ENCODE assay signal across 9 cellular contexts in genomic region chr4:120517966-120518365, GRCh38.
DNase-seq lines count a peak whose midpoint lies in the region; ATAC-seq, FAIRE-seq and TF ChIP-seq lines count a peak whose summit lies in the region.
"Had no signal": no experiment of that assay in that cellular context is flagged by ENCODE, and none has a peak within 500 bp of the region (broad histone marks: within the 10 kb centered on the region; RNA-seq: fewer than 3 reads in every experiment).

No MANE protein-coding gene starts in this region.

- H3K9ac ChIP-seq in astrocyte (ENCODE audit: low read length), result no peak overlapping the region

- H3K27ac Mint-ChIP-seq in astrocyte (ENCODE audit: unreplicated experiment), result no peak overlapping the region

- DNase-seq in AG04449 (ENCODE audit: low read depth, low spot score) (peak; percentile 10), astrocyte (ENCODE audit: low read depth) (peak; percentile 65), left lung (no peak), T-helper 2 cell (no peak), frontal cortex (ENCODE audit: low spot score in 2 of 2) (no peak)

- H3K27me3 ChIP-seq in astrocyte (ENCODE audit: insufficient read depth, low read length) (no peaks in the 10 kb centered on the region), left lung (no peaks in the 10 kb centered on the region)

- H3K9me3 ChIP-seq in astrocyte (ENCODE audit: insufficient read depth, low read depth, low read length) (no peaks in the 10 kb centered on the region), left lung (peaks cover 0 to 12% of the 10 kb centered on the region in 2 donors)

- H2AFZ ChIP-seq in astrocyte (ENCODE audit: low read depth, low read length), result peak overlapping the region; percentile 26

- H3K4me3 Mint-ChIP-seq in astrocyte (ENCODE audit: unreplicated experiment), result no peak overlapping the region

- intact Hi-C loops in left lung (cut with DNase I), result no loop called here

- CTCF ChIA-PET in AG04449 (lab: Yijun Ruan, JAX), result no interaction called here

- TF ChIP-seq CTCF in AG04449 (IDR thresholded peaks at IDR 0.05; ENCODE audit: insufficient read depth, low read length, missing control alignments) (no peak), astrocyte (IDR thresholded peaks at IDR 0.05; ENCODE audit: insufficient read depth, low read depth, low read length) (no peak), left lung (IDR thresholded peaks at IDR 0.05) (no peak)

- POLR2A ChIA-PET in AG04449 (lab: Yijun Ruan, JAX), result no interaction called here

- no peaks in the 10 kb centered on the region for H3K79me2 ChIP-seq in astrocyte (ENCODE audit: insufficient read depth, low read length)

- no peak overlapping the region for H3K4me3 ChIP-seq in AG04449 (ENCODE audit: low read depth, low read length)
- no peak overlapping the region for H3K4me3 ChIP-seq in astrocyte (ENCODE audit: insufficient read depth, low read depth, low read length)
- H3K4me3 ChIP-seq in left lung, result no peak overlapping the region

- no peak overlapping the region for H3K27ac ChIP-seq in astrocyte (ENCODE audit: low read depth, low read length)
- no peak overlapping the region for H3K27ac ChIP-seq in left lung

- H3K4me1 ChIP-seq in astrocyte (ENCODE audit: insufficient read depth, low read length), result no peaks in the 10 kb centered on the region
- no peaks in the 10 kb centered on the region for H3K4me1 ChIP-seq in left lung

- H3K9me3 Mint-ChIP-seq in astrocyte (ENCODE audit: unreplicated experiment), result peaks cover 2% of the 10 kb centered on the region

- FAIRE-seq in astrocyte (lab: Jason Lieb, UNC) (peak; percentile 74), frontal cortex (lab: Jason Lieb, UNC) (no peak)
- FAIRE-seq: G401.6 had no signal

- ATAC-seq in HG02798 (IDR thresholded peaks at IDR 0.05; ENCODE audit: poor library complexity, unreplicated experiment), result peak; percentile 74
- peak; percentile 38 for ATAC-seq in left lung
- no peak for ATAC-seq in HG03135 (IDR thresholded peaks at IDR 0.05; ENCODE audit: unreplicated experiment)
- no peak for ATAC-seq in HG03571 (IDR thresholded peaks at IDR 0.05; ENCODE audit: unreplicated experiment)

- H4K20me1 ChIP-seq in astrocyte (ENCODE audit: insufficient read depth, low read length), result no peaks in the 10 kb centered on the region

- peak overlapping the region; percentile 35 for H3K4me2 ChIP-seq in astrocyte (ENCODE audit: low read length)

- no peaks in the 10 kb centered on the region for H3K36me3 Mint-ChIP-seq in astrocyte (ENCODE audit: low read depth, unreplicated experiment)

- H3K4me1 Mint-ChIP-seq in astrocyte (ENCODE audit: low read depth, unreplicated experiment), result no peaks in the 10 kb centered on the region

- H3K27me3 Mint-ChIP-seq in astrocyte (ENCODE audit: low read depth, unreplicated experiment), result no peaks in the 10 kb centered on the region

- H3K36me3 ChIP-seq in astrocyte (ENCODE audit: insufficient read depth, low read length) (no peaks in the 10 kb centered on the region), left lung (no peaks in the 10 kb centered on the region)

Comparison
In these comparisons a context has a peak if more than half of its experiments do, and no peak if none do; other contexts are left out.
1. DNase-seq: peak in AG04449 (single experiment) and astrocyte (single experiment); none in left lung (0 of 2), T-helper 2 cell (0 of 5) and frontal cortex (0 of 2).
2. ATAC-seq: peak in HG02798 (single experiment) and left lung (single experiment); none in HG03135 (single experiment) and HG03571 (single experiment).